Comparison of ENCODE assay signal across 1 cellular context in the genomic region with DNA sequence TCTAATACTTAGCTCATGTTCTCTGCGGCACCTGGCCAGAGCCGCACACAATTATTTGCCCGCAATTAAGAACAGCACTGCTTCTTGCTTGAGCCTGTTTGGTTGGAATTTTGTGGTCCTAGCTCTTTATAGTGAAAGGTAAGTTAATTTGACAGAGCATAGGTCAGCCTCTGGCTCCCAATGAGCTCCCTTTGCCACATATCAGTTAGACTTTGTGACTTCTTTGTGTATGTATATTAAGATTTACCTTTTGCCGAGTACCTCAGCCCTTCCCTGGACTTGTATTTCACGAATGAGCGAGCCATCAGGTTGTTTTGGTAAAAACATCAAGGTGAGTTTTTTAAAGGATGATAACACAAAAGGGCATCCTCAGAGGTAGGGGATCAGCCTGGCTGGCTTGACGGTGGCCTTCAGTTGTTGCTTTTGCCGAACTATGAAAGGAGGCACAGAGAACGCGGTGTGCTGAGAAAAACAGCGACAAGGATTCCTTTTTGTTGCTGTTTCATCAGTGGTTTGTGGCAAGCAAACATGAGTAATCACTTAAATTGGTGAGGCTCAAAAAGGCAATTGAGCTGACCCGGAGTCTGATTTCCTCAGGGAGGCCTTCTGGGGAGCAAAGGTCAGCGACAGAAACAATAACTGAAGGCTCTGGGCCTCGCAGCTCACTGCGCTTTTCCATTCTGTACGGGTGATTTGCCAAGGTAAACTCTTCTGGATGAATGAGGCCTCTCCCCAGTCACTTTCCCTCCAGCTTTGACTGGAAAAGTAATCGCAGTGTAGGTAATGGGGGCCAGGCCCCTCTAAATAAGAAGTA.
TF ChIP-seq lines count a peak whose summit lies in the region.

No MANE protein-coding gene starts in this region.

TF ChIP-seq in HepG2, 621 proteins besides CTCF, POLR2A, EP300 and RAD21 (continued from another document and continues in another):
- TF ChIP-seq, protein P1, sequence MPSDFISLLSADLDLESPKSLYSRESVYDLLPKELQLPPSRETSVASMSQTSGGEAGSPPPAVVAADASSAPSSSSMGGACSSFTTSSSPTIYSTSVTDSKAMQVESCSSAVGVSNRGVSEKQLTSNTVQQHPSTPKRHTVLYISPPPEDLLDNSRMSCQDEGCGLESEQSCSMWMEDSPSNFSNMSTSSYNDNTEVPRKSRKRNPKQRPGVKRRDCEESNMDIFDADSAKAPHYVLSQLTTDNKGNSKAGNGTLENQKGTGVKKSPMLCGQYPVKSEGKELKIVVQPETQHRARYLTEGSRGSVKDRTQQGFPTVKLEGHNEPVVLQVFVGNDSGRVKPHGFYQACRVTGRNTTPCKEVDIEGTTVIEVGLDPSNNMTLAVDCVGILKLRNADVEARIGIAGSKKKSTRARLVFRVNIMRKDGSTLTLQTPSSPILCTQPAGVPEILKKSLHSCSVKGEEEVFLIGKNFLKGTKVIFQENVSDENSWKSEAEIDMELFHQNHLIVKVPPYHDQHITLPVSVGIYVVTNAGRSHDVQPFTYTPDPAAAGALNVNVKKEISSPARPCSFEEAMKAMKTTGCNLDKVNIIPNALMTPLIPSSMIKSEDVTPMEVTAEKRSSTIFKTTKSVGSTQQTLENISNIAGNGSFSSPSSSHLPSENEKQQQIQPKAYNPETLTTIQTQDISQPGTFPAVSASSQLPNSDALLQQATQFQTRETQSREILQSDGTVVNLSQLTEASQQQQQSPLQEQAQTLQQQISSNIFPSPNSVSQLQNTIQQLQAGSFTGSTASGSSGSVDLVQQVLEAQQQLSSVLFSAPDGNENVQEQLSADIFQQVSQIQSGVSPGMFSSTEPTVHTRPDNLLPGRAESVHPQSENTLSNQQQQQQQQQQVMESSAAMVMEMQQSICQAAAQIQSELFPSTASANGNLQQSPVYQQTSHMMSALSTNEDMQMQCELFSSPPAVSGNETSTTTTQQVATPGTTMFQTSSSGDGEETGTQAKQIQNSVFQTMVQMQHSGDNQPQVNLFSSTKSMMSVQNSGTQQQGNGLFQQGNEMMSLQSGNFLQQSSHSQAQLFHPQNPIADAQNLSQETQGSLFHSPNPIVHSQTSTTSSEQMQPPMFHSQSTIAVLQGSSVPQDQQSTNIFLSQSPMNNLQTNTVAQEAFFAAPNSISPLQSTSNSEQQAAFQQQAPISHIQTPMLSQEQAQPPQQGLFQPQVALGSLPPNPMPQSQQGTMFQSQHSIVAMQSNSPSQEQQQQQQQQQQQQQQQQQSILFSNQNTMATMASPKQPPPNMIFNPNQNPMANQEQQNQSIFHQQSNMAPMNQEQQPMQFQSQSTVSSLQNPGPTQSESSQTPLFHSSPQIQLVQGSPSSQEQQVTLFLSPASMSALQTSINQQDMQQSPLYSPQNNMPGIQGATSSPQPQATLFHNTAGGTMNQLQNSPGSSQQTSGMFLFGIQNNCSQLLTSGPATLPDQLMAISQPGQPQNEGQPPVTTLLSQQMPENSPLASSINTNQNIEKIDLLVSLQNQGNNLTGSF (CRISPR knock-in tag; IDR thresholded peaks at IDR 0.05) = no peak
- TF ChIP-seq GTF3A (CRISPR knock-in tag; conservative IDR thresholded peaks at IDR 0.05) = no peak
- no peak for TF ChIP-seq MTA3 (CRISPR knock-in tag; IDR thresholded peaks at IDR 0.05)
- TF ChIP-seq CENPT (CRISPR knock-in tag; IDR thresholded peaks at IDR 0.05; ENCODE audit: low read depth) = no peak
- TF ChIP-seq ZNF362 (CRISPR knock-in tag; IDR thresholded peaks at IDR 0.05; ENCODE audit: borderline replicate concordance) = peak; percentile 44; the same call in 1 of the 2 replicates
- no peak for TF ChIP-seq CHD2 (IDR thresholded peaks at IDR 0.05; ENCODE audit: low read depth, low read length)
- peak; percentile 64; the same call in 1 of the 2 replicates for TF ChIP-seq ZNF772 (CRISPR knock-in tag; IDR thresholded peaks at IDR 0.05)
- no peak for TF ChIP-seq ZNF317 (CRISPR knock-in tag; IDR thresholded peaks at IDR 0.05)
- TF ChIP-seq ZNF879 (CRISPR knock-in tag; IDR thresholded peaks at IDR 0.05) = no peak
- peak; percentile 82 for TF ChIP-seq SOX13 (IDR thresholded peaks at IDR 0.05)
- peak in 1 of 2 experiments; percentile 94; a peak in 2 of 4 replicates for TF ChIP-seq SOX13 (CRISPR knock-in tag; conservative IDR thresholded peaks at IDR 0.05 in 1 of 2, IDR thresholded peaks at IDR 0.05 in 1 of 2)
- no peak for TF ChIP-seq ZNF781 (CRISPR knock-in tag; IDR thresholded peaks at IDR 0.05; ENCODE audit: borderline replicate concordance, not compliant biosample characterization)
- peak; percentile 71 for TF ChIP-seq CEBPG (CRISPR knock-in tag; IDR thresholded peaks at IDR 0.05)
- TF ChIP-seq MXD1 (CRISPR knock-in tag; IDR thresholded peaks at IDR 0.05) = no peak
- no peak for TF ChIP-seq GTF2F1 (IDR thresholded peaks at IDR 0.05; ENCODE audit: low read length)
- TF ChIP-seq CCDC6 (CRISPR knock-in tag; IDR thresholded peaks at IDR 0.05) = no peak
- peak; percentile 94 for TF ChIP-seq FOSL2 (CRISPR knock-in tag; IDR thresholded peaks at IDR 0.05)
- no peak for TF ChIP-seq ZNF749 (CRISPR knock-in tag; IDR thresholded peaks at IDR 0.05; ENCODE audit: borderline replicate concordance)
- TF ChIP-seq, protein P2, sequence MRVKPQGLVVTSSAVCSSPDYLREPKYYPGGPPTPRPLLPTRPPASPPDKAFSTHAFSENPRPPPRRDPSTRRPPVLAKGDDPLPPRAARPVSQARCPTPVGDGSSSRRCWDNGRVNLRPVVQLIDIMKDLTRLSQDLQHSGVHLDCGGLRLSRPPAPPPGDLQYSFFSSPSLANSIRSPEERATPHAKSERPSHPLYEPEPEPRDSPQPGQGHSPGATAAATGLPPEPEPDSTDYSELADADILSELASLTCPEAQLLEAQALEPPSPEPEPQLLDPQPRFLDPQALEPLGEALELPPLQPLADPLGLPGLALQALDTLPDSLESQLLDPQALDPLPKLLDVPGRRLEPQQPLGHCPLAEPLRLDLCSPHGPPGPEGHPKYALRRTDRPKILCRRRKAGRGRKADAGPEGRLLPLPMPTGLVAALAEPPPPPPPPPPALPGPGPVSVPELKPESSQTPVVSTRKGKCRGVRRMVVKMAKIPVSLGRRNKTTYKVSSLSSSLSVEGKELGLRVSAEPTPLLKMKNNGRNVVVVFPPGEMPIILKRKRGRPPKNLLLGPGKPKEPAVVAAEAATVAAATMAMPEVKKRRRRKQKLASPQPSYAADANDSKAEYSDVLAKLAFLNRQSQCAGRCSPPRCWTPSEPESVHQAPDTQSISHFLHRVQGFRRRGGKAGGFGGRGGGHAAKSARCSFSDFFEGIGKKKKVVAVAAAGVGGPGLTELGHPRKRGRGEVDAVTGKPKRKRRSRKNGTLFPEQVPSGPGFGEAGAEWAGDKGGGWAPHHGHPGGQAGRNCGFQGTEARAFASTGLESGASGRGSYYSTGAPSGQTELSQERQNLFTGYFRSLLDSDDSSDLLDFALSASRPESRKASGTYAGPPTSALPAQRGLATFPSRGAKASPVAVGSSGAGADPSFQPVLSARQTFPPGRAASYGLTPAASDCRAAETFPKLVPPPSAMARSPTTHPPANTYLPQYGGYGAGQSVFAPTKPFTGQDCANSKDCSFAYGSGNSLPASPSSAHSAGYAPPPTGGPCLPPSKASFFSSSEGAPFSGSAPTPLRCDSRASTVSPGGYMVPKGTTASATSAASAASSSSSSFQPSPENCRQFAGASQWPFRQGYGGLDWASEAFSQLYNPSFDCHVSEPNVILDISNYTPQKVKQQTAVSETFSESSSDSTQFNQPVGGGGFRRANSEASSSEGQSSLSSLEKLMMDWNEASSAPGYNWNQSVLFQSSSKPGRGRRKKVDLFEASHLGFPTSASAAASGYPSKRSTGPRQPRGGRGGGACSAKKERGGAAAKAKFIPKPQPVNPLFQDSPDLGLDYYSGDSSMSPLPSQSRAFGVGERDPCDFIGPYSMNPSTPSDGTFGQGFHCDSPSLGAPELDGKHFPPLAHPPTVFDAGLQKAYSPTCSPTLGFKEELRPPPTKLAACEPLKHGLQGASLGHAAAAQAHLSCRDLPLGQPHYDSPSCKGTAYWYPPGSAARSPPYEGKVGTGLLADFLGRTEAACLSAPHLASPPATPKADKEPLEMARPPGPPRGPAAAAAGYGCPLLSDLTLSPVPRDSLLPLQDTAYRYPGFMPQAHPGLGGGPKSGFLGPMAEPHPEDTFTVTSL (CRISPR knock-in tag; IDR thresholded peaks at IDR 0.05; ENCODE audit: borderline replicate concordance) = 0 out of 2 replicates have a peak, but pooled peaks have one; percentile 89
- no peak for TF ChIP-seq JARID2 (CRISPR knock-in tag; IDR thresholded peaks at IDR 0.05; ENCODE audit: insufficient replicate concordance)
- no peak for TF ChIP-seq RAD51 (IDR thresholded peaks at IDR 0.05; ENCODE audit: borderline replicate concordance)
- TF ChIP-seq PCBP1 (IDR thresholded peaks at IDR 0.05; ENCODE audit: borderline replicate concordance, low read depth, low read length) = no peak
- TF ChIP-seq TEAD2 (CRISPR knock-in tag; IDR thresholded peaks at IDR 0.05) = no peak
- TF ChIP-seq, protein P3, sequence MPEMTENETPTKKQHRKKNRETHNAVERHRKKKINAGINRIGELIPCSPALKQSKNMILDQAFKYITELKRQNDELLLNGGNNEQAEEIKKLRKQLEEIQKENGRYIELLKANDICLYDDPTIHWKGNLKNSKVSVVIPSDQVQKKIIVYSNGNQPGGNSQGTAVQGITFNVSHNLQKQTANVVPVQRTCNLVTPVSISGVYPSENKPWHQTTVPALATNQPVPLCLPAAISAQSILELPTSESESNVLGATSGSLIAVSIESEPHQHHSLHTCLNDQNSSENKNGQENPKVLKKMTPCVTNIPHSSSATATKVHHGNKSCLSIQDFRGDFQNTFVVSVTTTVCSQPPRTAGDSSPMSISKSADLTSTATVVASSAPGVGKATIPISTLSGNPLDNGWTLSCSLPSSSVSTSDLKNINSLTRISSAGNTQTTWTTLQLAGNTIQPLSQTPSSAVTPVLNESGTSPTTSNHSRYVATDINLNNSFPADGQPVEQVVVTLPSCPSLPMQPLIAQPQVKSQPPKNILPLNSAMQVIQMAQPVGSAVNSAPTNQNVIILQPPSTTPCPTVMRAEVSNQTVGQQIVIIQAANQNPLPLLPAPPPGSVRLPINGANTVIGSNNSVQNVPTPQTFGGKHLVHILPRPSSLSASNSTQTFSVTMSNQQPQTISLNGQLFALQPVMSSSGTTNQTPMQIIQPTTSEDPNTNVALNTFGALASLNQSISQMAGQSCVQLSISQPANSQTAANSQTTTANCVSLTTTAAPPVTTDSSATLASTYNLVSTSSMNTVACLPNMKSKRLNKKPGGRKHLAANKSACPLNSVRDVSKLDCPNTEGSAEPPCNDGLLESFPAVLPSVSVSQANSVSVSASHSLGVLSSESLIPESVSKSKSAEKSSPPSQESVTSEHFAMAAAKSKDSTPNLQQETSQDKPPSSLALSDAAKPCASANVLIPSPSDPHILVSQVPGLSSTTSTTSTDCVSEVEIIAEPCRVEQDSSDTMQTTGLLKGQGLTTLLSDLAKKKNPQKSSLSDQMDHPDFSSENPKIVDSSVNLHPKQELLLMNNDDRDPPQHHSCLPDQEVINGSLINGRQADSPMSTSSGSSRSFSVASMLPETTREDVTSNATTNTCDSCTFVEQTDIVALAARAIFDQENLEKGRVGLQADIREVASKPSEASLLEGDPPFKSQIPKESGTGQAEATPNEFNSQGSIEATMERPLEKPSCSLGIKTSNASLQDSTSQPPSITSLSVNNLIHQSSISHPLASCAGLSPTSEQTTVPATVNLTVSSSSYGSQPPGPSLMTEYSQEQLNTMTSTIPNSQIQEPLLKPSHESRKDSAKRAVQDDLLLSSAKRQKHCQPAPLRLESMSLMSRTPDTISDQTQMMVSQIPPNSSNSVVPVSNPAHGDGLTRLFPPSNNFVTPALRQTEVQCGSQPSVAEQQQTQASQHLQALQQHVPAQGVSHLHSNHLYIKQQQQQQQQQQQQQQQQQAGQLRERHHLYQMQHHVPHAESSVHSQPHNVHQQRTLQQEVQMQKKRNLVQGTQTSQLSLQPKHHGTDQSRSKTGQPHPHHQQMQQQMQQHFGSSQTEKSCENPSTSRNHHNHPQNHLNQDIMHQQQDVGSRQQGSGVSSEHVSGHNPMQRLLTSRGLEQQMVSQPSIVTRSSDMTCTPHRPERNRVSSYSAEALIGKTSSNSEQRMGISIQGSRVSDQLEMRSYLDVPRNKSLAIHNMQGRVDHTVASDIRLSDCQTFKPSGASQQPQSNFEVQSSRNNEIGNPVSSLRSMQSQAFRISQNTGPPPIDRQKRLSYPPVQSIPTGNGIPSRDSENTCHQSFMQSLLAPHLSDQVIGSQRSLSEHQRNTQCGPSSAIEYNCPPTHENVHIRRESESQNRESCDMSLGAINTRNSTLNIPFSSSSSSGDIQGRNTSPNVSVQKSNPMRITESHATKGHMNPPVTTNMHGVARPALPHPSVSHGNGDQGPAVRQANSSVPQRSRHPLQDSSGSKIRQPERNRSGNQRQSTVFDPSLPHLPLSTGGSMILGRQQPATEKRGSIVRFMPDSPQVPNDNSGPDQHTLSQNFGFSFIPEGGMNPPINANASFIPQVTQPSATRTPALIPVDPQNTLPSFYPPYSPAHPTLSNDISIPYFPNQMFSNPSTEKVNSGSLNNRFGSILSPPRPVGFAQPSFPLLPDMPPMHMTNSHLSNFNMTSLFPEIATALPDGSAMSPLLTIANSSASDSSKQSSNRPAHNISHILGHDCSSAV (CRISPR knock-in tag; IDR thresholded peaks at IDR 0.05; ENCODE audit: borderline replicate concordance) = no peak
- TF ChIP-seq GRHL1 (CRISPR knock-in tag; conservative IDR thresholded peaks at IDR 0.05) = no peak
- TF ChIP-seq ZNF441 (CRISPR knock-in tag; IDR thresholded peaks at IDR 0.05; ENCODE audit: borderline replicate concordance) = no peak
- no peak for TF ChIP-seq MBNL3 (CRISPR knock-in tag; conservative IDR thresholded peaks at IDR 0.05)
- TF ChIP-seq MED13 (CRISPR knock-in tag; IDR thresholded peaks at IDR 0.05) = peak; percentile 65; the same call in 1 of the 2 replicates
